Comparison of ENCODE assay signal across 1 cellular context in the genomic region with DNA sequence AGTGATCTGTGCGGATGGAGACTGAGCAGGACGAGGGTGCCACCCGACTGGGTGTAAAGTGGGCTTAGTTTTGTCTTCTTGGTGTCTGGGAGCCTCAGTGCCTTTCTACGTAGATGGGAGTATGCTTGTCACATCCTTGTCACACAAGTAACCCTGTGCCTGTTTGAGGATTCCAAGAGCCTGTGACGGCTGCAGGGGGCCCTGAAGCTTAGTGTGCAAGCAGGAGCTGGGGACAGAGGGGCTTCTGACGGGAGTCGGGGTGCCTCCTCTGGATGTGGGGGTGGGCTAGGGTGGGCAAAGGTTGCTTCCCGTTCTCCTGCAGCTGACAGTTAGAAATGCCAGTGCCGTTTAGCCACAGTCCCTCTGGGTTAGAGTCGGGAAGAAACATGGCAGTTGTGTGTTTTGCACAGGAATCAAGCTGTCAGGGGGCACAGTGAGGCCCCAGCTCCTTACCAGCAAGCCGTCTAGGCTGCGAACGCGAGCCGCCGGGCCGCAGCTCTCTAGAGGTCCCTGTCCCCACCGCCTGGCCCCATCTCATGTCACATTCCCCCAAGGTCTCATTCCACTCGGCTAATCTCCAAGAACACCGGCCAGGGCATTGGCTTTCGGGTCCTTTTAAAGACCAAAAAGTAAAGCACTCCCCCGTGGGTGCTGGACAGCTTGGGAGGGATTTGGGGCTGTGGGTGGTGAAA.
TF ChIP-seq lines count a peak whose summit lies in the region.

No MANE protein-coding gene starts in this region.

TF ChIP-seq in H1, 55 proteins besides CTCF, POLR2A, EP300 and RAD21:
- TF ChIP-seq, protein P1, sequence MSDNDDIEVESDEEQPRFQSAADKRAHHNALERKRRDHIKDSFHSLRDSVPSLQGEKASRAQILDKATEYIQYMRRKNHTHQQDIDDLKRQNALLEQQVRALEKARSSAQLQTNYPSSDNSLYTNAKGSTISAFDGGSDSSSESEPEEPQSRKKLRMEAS (IDR thresholded peaks at IDR 0.05) = no peak
- TF ChIP-seq, protein P2, sequence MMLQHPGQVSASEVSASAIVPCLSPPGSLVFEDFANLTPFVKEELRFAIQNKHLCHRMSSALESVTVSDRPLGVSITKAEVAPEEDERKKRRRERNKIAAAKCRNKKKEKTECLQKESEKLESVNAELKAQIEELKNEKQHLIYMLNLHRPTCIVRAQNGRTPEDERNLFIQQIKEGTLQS (IDR thresholded peaks at IDR 0.05; ENCODE audit: insufficient read depth, low read depth, low read length) = no peak
- no peak for TF ChIP-seq SUZ12 (IDR thresholded peaks at IDR 0.05; ENCODE audit: low read length)
- TF ChIP-seq YY1 (IDR thresholded peaks at IDR 0.05; ENCODE audit: low read depth, low read length) = no peak
- TF ChIP-seq EZH2 (IDR thresholded peaks at IDR 0.05; ENCODE audit: low read depth, low read length, severe bottlenecking) = no peak
- TF ChIP-seq HDAC2 (IDR thresholded peaks at IDR 0.05; ENCODE audit: borderline replicate concordance in 1 of 2, low read depth in 2 of 2, low read length in 2 of 2) = no peak
- TF ChIP-seq, protein P3, sequence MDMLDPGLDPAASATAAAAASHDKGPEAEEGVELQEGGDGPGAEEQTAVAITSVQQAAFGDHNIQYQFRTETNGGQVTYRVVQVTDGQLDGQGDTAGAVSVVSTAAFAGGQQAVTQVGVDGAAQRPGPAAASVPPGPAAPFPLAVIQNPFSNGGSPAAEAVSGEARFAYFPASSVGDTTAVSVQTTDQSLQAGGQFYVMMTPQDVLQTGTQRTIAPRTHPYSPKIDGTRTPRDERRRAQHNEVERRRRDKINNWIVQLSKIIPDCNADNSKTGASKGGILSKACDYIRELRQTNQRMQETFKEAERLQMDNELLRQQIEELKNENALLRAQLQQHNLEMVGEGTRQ (IDR thresholded peaks at IDR 0.05; ENCODE audit: low read length) = no peak
- TF ChIP-seq BACH1 (IDR thresholded peaks at IDR 0.05; ENCODE audit: low read length) = no peak
- TF ChIP-seq, protein P4, sequence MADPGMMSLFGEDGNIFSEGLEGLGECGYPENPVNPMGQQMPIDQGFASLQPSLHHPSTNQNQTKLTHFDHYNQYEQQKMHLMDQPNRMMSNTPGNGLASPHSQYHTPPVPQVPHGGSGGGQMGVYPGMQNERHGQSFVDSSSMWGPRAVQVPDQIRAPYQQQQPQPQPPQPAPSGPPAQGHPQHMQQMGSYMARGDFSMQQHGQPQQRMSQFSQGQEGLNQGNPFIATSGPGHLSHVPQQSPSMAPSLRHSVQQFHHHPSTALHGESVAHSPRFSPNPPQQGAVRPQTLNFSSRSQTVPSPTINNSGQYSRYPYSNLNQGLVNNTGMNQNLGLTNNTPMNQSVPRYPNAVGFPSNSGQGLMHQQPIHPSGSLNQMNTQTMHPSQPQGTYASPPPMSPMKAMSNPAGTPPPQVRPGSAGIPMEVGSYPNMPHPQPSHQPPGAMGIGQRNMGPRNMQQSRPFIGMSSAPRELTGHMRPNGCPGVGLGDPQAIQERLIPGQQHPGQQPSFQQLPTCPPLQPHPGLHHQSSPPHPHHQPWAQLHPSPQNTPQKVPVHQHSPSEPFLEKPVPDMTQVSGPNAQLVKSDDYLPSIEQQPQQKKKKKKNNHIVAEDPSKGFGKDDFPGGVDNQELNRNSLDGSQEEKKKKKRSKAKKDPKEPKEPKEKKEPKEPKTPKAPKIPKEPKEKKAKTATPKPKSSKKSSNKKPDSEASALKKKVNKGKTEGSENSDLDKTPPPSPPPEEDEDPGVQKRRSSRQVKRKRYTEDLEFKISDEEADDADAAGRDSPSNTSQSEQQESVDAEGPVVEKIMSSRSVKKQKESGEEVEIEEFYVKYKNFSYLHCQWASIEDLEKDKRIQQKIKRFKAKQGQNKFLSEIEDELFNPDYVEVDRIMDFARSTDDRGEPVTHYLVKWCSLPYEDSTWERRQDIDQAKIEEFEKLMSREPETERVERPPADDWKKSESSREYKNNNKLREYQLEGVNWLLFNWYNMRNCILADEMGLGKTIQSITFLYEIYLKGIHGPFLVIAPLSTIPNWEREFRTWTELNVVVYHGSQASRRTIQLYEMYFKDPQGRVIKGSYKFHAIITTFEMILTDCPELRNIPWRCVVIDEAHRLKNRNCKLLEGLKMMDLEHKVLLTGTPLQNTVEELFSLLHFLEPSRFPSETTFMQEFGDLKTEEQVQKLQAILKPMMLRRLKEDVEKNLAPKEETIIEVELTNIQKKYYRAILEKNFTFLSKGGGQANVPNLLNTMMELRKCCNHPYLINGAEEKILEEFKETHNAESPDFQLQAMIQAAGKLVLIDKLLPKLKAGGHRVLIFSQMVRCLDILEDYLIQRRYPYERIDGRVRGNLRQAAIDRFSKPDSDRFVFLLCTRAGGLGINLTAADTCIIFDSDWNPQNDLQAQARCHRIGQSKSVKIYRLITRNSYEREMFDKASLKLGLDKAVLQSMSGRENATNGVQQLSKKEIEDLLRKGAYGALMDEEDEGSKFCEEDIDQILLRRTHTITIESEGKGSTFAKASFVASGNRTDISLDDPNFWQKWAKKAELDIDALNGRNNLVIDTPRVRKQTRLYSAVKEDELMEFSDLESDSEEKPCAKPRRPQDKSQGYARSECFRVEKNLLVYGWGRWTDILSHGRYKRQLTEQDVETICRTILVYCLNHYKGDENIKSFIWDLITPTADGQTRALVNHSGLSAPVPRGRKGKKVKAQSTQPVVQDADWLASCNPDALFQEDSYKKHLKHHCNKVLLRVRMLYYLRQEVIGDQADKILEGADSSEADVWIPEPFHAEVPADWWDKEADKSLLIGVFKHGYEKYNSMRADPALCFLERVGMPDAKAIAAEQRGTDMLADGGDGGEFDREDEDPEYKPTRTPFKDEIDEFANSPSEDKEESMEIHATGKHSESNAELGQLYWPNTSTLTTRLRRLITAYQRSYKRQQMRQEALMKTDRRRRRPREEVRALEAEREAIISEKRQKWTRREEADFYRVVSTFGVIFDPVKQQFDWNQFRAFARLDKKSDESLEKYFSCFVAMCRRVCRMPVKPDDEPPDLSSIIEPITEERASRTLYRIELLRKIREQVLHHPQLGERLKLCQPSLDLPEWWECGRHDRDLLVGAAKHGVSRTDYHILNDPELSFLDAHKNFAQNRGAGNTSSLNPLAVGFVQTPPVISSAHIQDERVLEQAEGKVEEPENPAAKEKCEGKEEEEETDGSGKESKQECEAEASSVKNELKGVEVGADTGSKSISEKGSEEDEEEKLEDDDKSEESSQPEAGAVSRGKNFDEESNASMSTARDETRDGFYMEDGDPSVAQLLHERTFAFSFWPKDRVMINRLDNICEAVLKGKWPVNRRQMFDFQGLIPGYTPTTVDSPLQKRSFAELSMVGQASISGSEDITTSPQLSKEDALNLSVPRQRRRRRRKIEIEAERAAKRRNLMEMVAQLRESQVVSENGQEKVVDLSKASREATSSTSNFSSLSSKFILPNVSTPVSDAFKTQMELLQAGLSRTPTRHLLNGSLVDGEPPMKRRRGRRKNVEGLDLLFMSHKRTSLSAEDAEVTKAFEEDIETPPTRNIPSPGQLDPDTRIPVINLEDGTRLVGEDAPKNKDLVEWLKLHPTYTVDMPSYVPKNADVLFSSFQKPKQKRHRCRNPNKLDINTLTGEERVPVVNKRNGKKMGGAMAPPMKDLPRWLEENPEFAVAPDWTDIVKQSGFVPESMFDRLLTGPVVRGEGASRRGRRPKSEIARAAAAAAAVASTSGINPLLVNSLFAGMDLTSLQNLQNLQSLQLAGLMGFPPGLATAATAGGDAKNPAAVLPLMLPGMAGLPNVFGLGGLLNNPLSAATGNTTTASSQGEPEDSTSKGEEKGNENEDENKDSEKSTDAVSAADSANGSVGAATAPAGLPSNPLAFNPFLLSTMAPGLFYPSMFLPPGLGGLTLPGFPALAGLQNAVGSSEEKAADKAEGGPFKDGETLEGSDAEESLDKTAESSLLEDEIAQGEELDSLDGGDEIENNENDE (IDR thresholded peaks at IDR 0.05; ENCODE audit: insufficient replicate concordance, low read length) = no peak
- no peak for TF ChIP-seq NRF1 (IDR thresholded peaks at IDR 0.05; ENCODE audit: low read depth, low read length)
- TF ChIP-seq FOSL1 (IDR thresholded peaks at IDR 0.05; ENCODE audit: insufficient read depth, low read depth, low read length) = no peak
- TF ChIP-seq, protein P5, sequence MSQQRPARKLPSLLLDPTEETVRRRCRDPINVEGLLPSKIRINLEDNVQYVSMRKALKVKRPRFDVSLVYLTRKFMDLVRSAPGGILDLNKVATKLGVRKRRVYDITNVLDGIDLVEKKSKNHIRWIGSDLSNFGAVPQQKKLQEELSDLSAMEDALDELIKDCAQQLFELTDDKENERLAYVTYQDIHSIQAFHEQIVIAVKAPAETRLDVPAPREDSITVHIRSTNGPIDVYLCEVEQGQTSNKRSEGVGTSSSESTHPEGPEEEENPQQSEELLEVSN (IDR thresholded peaks at IDR 0.05) = no peak
- no peak for TF ChIP-seq BRCA1 (IDR thresholded peaks at IDR 0.05; ENCODE audit: low read depth, low read length)
- TF ChIP-seq RBBP5 (IDR thresholded peaks at IDR 0.05; ENCODE audit: borderline replicate concordance, low read depth, low read length) = no peak
- no peak for TF ChIP-seq CBX8 (IDR thresholded peaks at IDR 0.05; ENCODE audit: borderline replicate concordance, low read depth, low read length)
- TF ChIP-seq KDM5A (IDR thresholded peaks at IDR 0.05; ENCODE audit: low read length) = no peak
- TF ChIP-seq GABPA (IDR thresholded peaks at IDR 0.05; ENCODE audit: borderline replicate concordance, insufficient read depth, low read length) = no peak
- no peak for TF ChIP-seq BCL11A (IDR thresholded peaks at IDR 0.05; ENCODE audit: low read depth in 2 of 2, low read length in 2 of 2)
- no peak for TF ChIP-seq POLR2AphosphoS5 (IDR thresholded peaks at IDR 0.05; ENCODE audit: low read depth, low read length)
